Comparison of ENCODE assay signal across 1 cellular context in genomic region chr21:41135715-41136114, GRCh38.
TF ChIP-seq lines count a peak whose summit lies in the region.

No MANE protein-coding gene starts in this region.

TF ChIP-seq in HCT116, 20 proteins besides CTCF, POLR2A, EP300 and RAD21 (continued from another document):
- TF ChIP-seq REST (IDR thresholded peaks at IDR 0.05; ENCODE audit: low read depth), result no peak
- no peak for TF ChIP-seq YY1 (IDR thresholded peaks at IDR 0.05; ENCODE audit: extremely low read depth, insufficient replicate concordance, low read depth, low read length)
TF ChIP-seq in HCT116: peak in this region for 0.
